In genomic region chr1:52702886-52703787, GRCh38 we compare ENCODE assay signal across 1 cellular context.
TF ChIP-seq lines count a peak whose summit lies in the region.

No MANE protein-coding gene starts in this region.

TF ChIP-seq in HepG2, 621 proteins besides CTCF, POLR2A, EP300 and RAD21 (continued from another document and continues in another):
- TF ChIP-seq FOXP4 (CRISPR knock-in tag; IDR thresholded peaks at IDR 0.05) (no peak; the same call in 1 of the 2 replicates), RXRB (CRISPR knock-in tag; IDR thresholded peaks at IDR 0.05; ENCODE audit: borderline replicate concordance) (peak; percentile 68), SIX4 (CRISPR knock-in tag; IDR thresholded peaks at IDR 0.05) (0 out of 2 replicates have a peak, but pooled peaks have one; percentile 17), FOXM1 (CRISPR knock-in tag; IDR thresholded peaks at IDR 0.05) (no peak), ZNF574 (CRISPR knock-in tag; IDR thresholded peaks at IDR 0.05) (peak; percentile 86), ZNF576 (CRISPR knock-in tag; IDR thresholded peaks at IDR 0.05) (0 out of 2 replicates have a peak, but pooled peaks have one; percentile 42), ZNF567 (CRISPR knock-in tag; IDR thresholded peaks at IDR 0.05; ENCODE audit: borderline replicate concordance) (0 out of 2 replicates have a peak, but pooled peaks have one; percentile 80), ZSCAN25 (CRISPR knock-in tag; IDR thresholded peaks at IDR 0.05) (peak; percentile 76; the same call in 1 of the 2 replicates), BRCA1 (CRISPR knock-in tag; IDR thresholded peaks at IDR 0.05) (no peak), ZNF629 (CRISPR knock-in tag; conservative IDR thresholded peaks at IDR 0.05) (0 out of 2 replicates have a peak, but pooled peaks have one; percentile 57), U2AF1 (optimal IDR thresholded peaks at IDR 0.05; ENCODE audit: low read depth, low read length) (peak; percentile 56), E2F2 (CRISPR knock-in tag; IDR thresholded peaks at IDR 0.05; ENCODE audit: borderline replicate concordance) (no peak), MEF2D (CRISPR knock-in tag; IDR thresholded peaks at IDR 0.05) (peak; percentile 53; the same call in 1 of the 2 replicates), SAP130 (CRISPR knock-in tag; IDR thresholded peaks at IDR 0.05; ENCODE audit: low read depth) (peak; percentile 96), NFKB2 (CRISPR knock-in tag; IDR thresholded peaks at IDR 0.05; ENCODE audit: borderline replicate concordance) (peak; percentile 96; the same call in 1 of the 2 replicates), ZNF772 (CRISPR knock-in tag; IDR thresholded peaks at IDR 0.05) (peak; percentile 91), CERS6 (CRISPR knock-in tag; IDR thresholded peaks at IDR 0.05) (no peak), CBFB (CRISPR knock-in tag; IDR thresholded peaks at IDR 0.05) (no peak; the same call in 1 of the 2 replicates), ZNF350 (CRISPR knock-in tag; IDR thresholded peaks at IDR 0.05; ENCODE audit: borderline replicate concordance, low read depth) (peak; percentile 98), ZBTB1 (CRISPR knock-in tag; IDR thresholded peaks at IDR 0.05; ENCODE audit: borderline replicate concordance) (no peak), KLF13 (CRISPR knock-in tag; IDR thresholded peaks at IDR 0.05) (no peak), REXO4 (CRISPR knock-in tag; IDR thresholded peaks at IDR 0.05; ENCODE audit: borderline replicate concordance) (no peak), HDAC6 (IDR thresholded peaks at IDR 0.05; ENCODE audit: low read depth, low read length) (no peak), ZNF670 (CRISPR knock-in tag; IDR thresholded peaks at IDR 0.05; ENCODE audit: borderline replicate concordance) (no peak), ZNF329 (CRISPR knock-in tag; IDR thresholded peaks at IDR 0.05; ENCODE audit: low read depth) (peak; percentile 46; the same call in 1 of the 2 replicates), PLRG1 (conservative IDR thresholded peaks at IDR 0.05) (no peak), ZFP36 (IDR thresholded peaks at IDR 0.05; ENCODE audit: borderline replicate concordance, low read depth, low read length, partially characterized antibody) (no peak), CENPBD1 (CRISPR knock-in tag; IDR thresholded peaks at IDR 0.05; ENCODE audit: borderline replicate concordance, low read depth) (peak; percentile 41; the same call in 1 of the 2 replicates), PPARG (CRISPR knock-in tag; conservative IDR thresholded peaks at IDR 0.05) (no peak), ZFP90 (CRISPR knock-in tag; IDR thresholded peaks at IDR 0.05; ENCODE audit: borderline replicate concordance) (peak; percentile 91), XBP1 (CRISPR knock-in tag; IDR thresholded peaks at IDR 0.05) (no peak), STAT5B (CRISPR knock-in tag; IDR thresholded peaks at IDR 0.05) (no peak), NFE2L2 (IDR thresholded peaks at IDR 0.05; ENCODE audit: low read length) (no peak), ZBTB20 (CRISPR knock-in tag; IDR thresholded peaks at IDR 0.05; ENCODE audit: borderline replicate concordance, low read depth) (peak; percentile 77; the same call in 1 of the 2 replicates), ZFY (CRISPR knock-in tag; IDR thresholded peaks at IDR 0.05) (peak; percentile 92), ZNF124 (CRISPR knock-in tag; IDR thresholded peaks at IDR 0.05) (no peak), RERE (CRISPR knock-in tag; IDR thresholded peaks at IDR 0.05; ENCODE audit: low read depth) (peak; percentile 44; the same call in 1 of the 2 replicates), TRIM24 (CRISPR knock-in tag; IDR thresholded peaks at IDR 0.05) (0 out of 2 replicates have a peak, but pooled peaks have one; percentile 40), NAIF1 (CRISPR knock-in tag; IDR thresholded peaks at IDR 0.05; ENCODE audit: borderline replicate concordance) (peak; percentile 93), ZNF589 (CRISPR knock-in tag; conservative IDR thresholded peaks at IDR 0.05) (no peak), CHD4 (IDR thresholded peaks at IDR 0.05; ENCODE audit: borderline replicate concordance, low read length) (no peak), ZBTB46 (CRISPR knock-in tag; IDR thresholded peaks at IDR 0.05; ENCODE audit: borderline replicate concordance) (no peak), FLYWCH1 (CRISPR knock-in tag; IDR thresholded peaks at IDR 0.05) (peak; percentile 59; the same call in 1 of the 2 replicates), THAP8 (CRISPR knock-in tag; IDR thresholded peaks at IDR 0.05; ENCODE audit: borderline replicate concordance) (no peak; the same call in 1 of the 2 replicates)
